ENCODE assay signal across 22 cellular contexts in genomic region chr1:37493336-37494098, GRCh38. TPM values are rescaled to one million over a fixed set of nuclear protein-coding genes. Genes with fewer than 3 reads are reported as not detected.
A peak's percentile ranks its signal among the peaks of the same experiment; 100 is the strongest.
DNase-seq lines count a peak whose midpoint lies in the region; ATAC-seq, FAIRE-seq and TF ChIP-seq lines count a peak whose summit lies in the region.
"Had no signal": no experiment of that assay in that cellular context is flagged by ENCODE, and none has a peak within 500 bp of the region (broad histone marks: within the 10 kb centered on the region; RNA-seq: fewer than 3 reads in every experiment).

No MANE protein-coding gene starts in this region.

- no peak for DNase-seq in activated naive CD4-positive, alpha-beta T cell treated with anti-CD3 and anti-CD28 coated beads, Interleukin-2, amount 10 ng/mL, durations not matched to agents 7 days and 5 days
- DNase-seq in activated naive CD4-positive, alpha-beta T cell treated with Interleukin-2 at 50 U/mL for 16 hours, result no peak
- DNase-seq in H54 (ENCODE audit: insufficient read length, low spot score), result no peak
- DNase-seq in activated T-helper 2 cell treated with anti-CD3 and anti-CD28 coated beads, Interferon-gamma antibody, Interleukin-2, Interleukin-4, amounts not matched to agents 10 μg/mL and 5 μg/mL and 100 μg/mL, durations not matched to agents 14 hours and 24 hours and 36 hours (ENCODE audit: low spot score), result no peak
- no peak for DNase-seq in NCI-H2227 treated with DMSO at 0.1 percent for 48 hours (lab: John Stamatoyannopoulos, UW)
- DNase-seq in CD1c-positive myeloid dendritic cell (ENCODE audit: extremely low spot score), result no peak
- DNase-seq: activated CD4-positive, CD25-positive, alpha-beta regulatory T cell; CD8-positive, alpha-beta T cell; DMS53; glutamatergic neuron; H9; left cardiac atrium; NCI-H1105 treated with DMSO at 0.1 percent for 48 hours; NCI-H510A; T1000; tibial artery had no signal

- no peak overlapping the region for H3K4me3 Mint-ChIP-seq in activated naive CD4-positive, alpha-beta T cell treated with anti-CD3 and anti-CD28 coated beads, Interleukin-2, amount 10 ng/mL, durations not matched to agents 7 days and 5 days
- H3K4me3 Mint-ChIP-seq in activated T-helper 2 cell treated with anti-CD3 and anti-CD28 coated beads, Interferon-gamma antibody, Interleukin-2, Interleukin-4, amounts not matched to agents 10 μg/mL and 5 μg/mL and 100 μg/mL, durations not matched to agents 14 hours and 24 hours and 36 hours (ENCODE audit: low read depth), result no peak overlapping the region
- H3K4me3 Mint-ChIP-seq in stimulated activated memory B cell treated with anti-CD40 and anti-IgM and Interleukin-4, amounts not matched to agents 10 μg/mL and 1 μg/mL and 100 μg/mL, for 72 hours, result no peak overlapping the region
- H3K4me3 Mint-ChIP-seq: CD8-positive, alpha-beta T cell; H9; mesothelial cell of epicardium had no signal

- no peaks in the 10 kb centered on the region for H3K9me3 Mint-ChIP-seq in activated naive CD4-positive, alpha-beta T cell treated with anti-CD3 and anti-CD28 coated beads, Interleukin-2, amount 10 ng/mL, durations not matched to agents 7 days and 5 days
- no peaks in the 10 kb centered on the region for H3K9me3 Mint-ChIP-seq in activated T-helper 2 cell treated with anti-CD3 and anti-CD28 coated beads, Interferon-gamma antibody, Interleukin-2, Interleukin-4, amounts not matched to agents 10 μg/mL and 5 μg/mL and 100 μg/mL, durations not matched to agents 14 hours and 24 hours and 36 hours
- H3K9me3 Mint-ChIP-seq in stimulated activated memory B cell treated with anti-CD40 and anti-IgM and Interleukin-4, amounts not matched to agents 10 μg/mL and 1 μg/mL and 100 μg/mL, for 72 hours, result no peaks in the 10 kb centered on the region
- H3K9me3 Mint-ChIP-seq: CD8-positive, alpha-beta T cell; H9; mesothelial cell of epicardium had no signal

- peak; percentile 80 for FAIRE-seq in H54 (lab: Jason Lieb, UNC)
- FAIRE-seq: HTR-8/SVneo had no signal

- intact Hi-C loops in activated T-helper 2 cell treated with anti-CD3 and anti-CD28 coated beads, Interferon-gamma antibody, Interleukin-2, Interleukin-4, amounts not matched to agents 10 μg/mL and 5 μg/mL and 100 μg/mL, durations not matched to agents 14 hours and 24 hours and 36 hours (cut with micrococcal nuclease), result no loop called here

- peaks cover 27% of the 10 kb centered on the region for H3K36me3 Mint-ChIP-seq in activated naive CD4-positive, alpha-beta T cell treated with anti-CD3 and anti-CD28 coated beads, Interleukin-2, amount 10 ng/mL, durations not matched to agents 7 days and 5 days
- H3K36me3 Mint-ChIP-seq in activated T-helper 2 cell treated with anti-CD3 and anti-CD28 coated beads, Interferon-gamma antibody, Interleukin-2, Interleukin-4, amounts not matched to agents 10 μg/mL and 5 μg/mL and 100 μg/mL, durations not matched to agents 14 hours and 24 hours and 36 hours (ENCODE audit: low read depth), result peaks cover 37% of the 10 kb centered on the region
- peaks cover 20% of the 10 kb centered on the region for H3K36me3 Mint-ChIP-seq in stimulated activated memory B cell treated with anti-CD40 and anti-IgM and Interleukin-4, amounts not matched to agents 10 μg/mL and 1 μg/mL and 100 μg/mL, for 72 hours

- H3K27me3 Mint-ChIP-seq in activated naive CD4-positive, alpha-beta T cell treated with anti-CD3 and anti-CD28 coated beads, Interleukin-2, amount 10 ng/mL, durations not matched to agents 7 days and 5 days, result no peaks in the 10 kb centered on the region
- H3K27me3 Mint-ChIP-seq in activated T-helper 2 cell treated with anti-CD3 and anti-CD28 coated beads, Interferon-gamma antibody, Interleukin-2, Interleukin-4, amounts not matched to agents 10 μg/mL and 5 μg/mL and 100 μg/mL, durations not matched to agents 14 hours and 24 hours and 36 hours (ENCODE audit: low read depth), result no peaks in the 10 kb centered on the region
- no peaks in the 10 kb centered on the region for H3K27me3 Mint-ChIP-seq in stimulated activated memory B cell treated with anti-CD40 and anti-IgM and Interleukin-4, amounts not matched to agents 10 μg/mL and 1 μg/mL and 100 μg/mL, for 72 hours
- H3K27me3 Mint-ChIP-seq: progenitor cell of endocrine pancreas had no signal

- TF ChIP-seq POLR2A in H54 (IDR thresholded peaks at IDR 0.05; ENCODE audit: low read depth, low read length), result no peak

- H3K27ac Mint-ChIP-seq in activated naive CD4-positive, alpha-beta T cell treated with anti-CD3 and anti-CD28 coated beads, Interleukin-2, amount 10 ng/mL, durations not matched to agents 7 days and 5 days, result peak overlapping the region; percentile 50
- H3K27ac Mint-ChIP-seq in activated T-helper 2 cell treated with anti-CD3 and anti-CD28 coated beads, Interferon-gamma antibody, Interleukin-2, Interleukin-4, amounts not matched to agents 10 μg/mL and 5 μg/mL and 100 μg/mL, durations not matched to agents 14 hours and 24 hours and 36 hours, result peak overlapping the region; percentile 89
- peak overlapping the region; percentile 41 for H3K27ac Mint-ChIP-seq in stimulated activated memory B cell treated with anti-CD40 and anti-IgM and Interleukin-4, amounts not matched to agents 10 μg/mL and 1 μg/mL and 100 μg/mL, for 72 hours
- H3K27ac Mint-ChIP-seq: CD8-positive, alpha-beta T cell; H9; mesothelial cell of epicardium; progenitor cell of endocrine pancreas had no signal

- ATAC-seq in stimulated activated memory B cell treated with anti-CD40 and anti-IgM and Interleukin-4, amounts not matched to agents 10 μg/mL and 1 μg/mL and 100 μg/mL, for 72 hours, result no peak
- ATAC-seq in HG02973 (IDR thresholded peaks at IDR 0.05; ENCODE audit: unreplicated experiment), result no peak
- ATAC-seq: CD8-positive, alpha-beta T cell; left cardiac atrium; SK-N-SH treated with all-trans-retinoic acid at 6 μM for 48 hours had no signal

- CTCF ChIA-PET in activated naive CD4-positive, alpha-beta T cell treated with anti-CD3 and anti-CD28 coated beads, Interleukin-2, amount 10 ng/mL, durations not matched to agents 7 days and 5 days (lab: Charles Lee), result interaction anchor here (0.7 to 0.9 kb wide), 2 partner anchors 10 to 191 kb away, joined by 3 read pairs; no protein-coding TSS in a partner anchor

- peaks cover 2% of the 10 kb centered on the region for H3K4me1 Mint-ChIP-seq in activated naive CD4-positive, alpha-beta T cell treated with anti-CD3 and anti-CD28 coated beads, Interleukin-2, amount 10 ng/mL, durations not matched to agents 7 days and 5 days
- H3K4me1 Mint-ChIP-seq in activated T-helper 2 cell treated with anti-CD3 and anti-CD28 coated beads, Interferon-gamma antibody, Interleukin-2, Interleukin-4, amounts not matched to agents 10 μg/mL and 5 μg/mL and 100 μg/mL, durations not matched to agents 14 hours and 24 hours and 36 hours (ENCODE audit: low read depth), result peaks cover 11% of the 10 kb centered on the region
- H3K4me1 Mint-ChIP-seq in stimulated activated memory B cell treated with anti-CD40 and anti-IgM and Interleukin-4, amounts not matched to agents 10 μg/mL and 1 μg/mL and 100 μg/mL, for 72 hours, result peaks cover 5% of the 10 kb centered on the region
- H3K4me1 Mint-ChIP-seq: H9 had no signal

RNA-seq across cellular contexts. Expression of gene ZC3H12A, which starts 19.1 kb away (rescaled TPM):
- total RNA-seq in activated T-helper 2 cell treated with anti-CD3 and anti-CD28 coated beads, Interferon-gamma antibody, Interleukin-2, Interleukin-4, amounts not matched to agents 10 μg/mL and 5 μg/mL and 100 μg/mL, durations not matched to agents 14 hours and 24 hours and 36 hours, result 23.6 and 25.3 TPM in 2 replicates

RNA-seq across cellular contexts. Expression of gene MEAF6, which starts 21.0 kb away (rescaled TPM):
- total RNA-seq in activated T-helper 2 cell treated with anti-CD3 and anti-CD28 coated beads, Interferon-gamma antibody, Interleukin-2, Interleukin-4, amounts not matched to agents 10 μg/mL and 5 μg/mL and 100 μg/mL, durations not matched to agents 14 hours and 24 hours and 36 hours, result 87.9 and 93.0 TPM in 2 replicates
